Comparison of ENCODE assay signal across 13 cellular contexts in the genomic region with DNA sequence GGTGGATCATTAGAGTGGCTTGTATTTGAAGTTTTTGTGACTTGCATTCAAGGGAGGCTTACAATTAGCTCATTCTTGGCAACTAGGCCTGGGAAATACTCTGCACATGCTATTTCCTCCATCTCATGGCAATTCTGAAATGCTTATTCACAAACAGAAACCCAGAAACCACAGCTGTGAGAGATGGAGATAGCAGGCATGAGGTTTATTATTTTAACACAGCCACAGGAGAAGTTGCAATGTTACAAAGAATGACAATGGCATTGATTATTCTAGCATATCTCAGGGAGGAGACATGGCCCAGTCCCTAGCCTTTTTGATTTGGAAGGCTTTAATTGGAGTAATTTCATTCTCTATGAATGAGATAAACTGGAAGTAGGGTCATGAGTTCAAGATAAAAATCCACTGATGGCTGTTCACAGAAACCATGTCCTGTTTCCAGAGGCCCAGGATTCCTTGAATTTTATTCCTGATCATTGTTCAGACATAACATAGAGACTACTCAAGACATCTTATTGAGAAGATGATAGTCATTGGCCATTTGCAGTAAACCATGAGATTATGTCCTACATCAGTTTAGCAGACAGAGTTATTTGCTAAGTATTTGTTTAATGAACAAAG.
A peak's percentile ranks its signal among the peaks of the same experiment; 100 is the strongest.
DNase-seq lines count a peak whose midpoint lies in the region; FAIRE-seq and TF ChIP-seq lines count a peak whose summit lies in the region.
"Had no signal": no experiment of that assay in that cellular context is flagged by ENCODE, and none has a peak within 500 bp of the region (broad histone marks: within the 10 kb centered on the region; RNA-seq: fewer than 3 reads in every experiment).

No MANE protein-coding gene starts in this region.

- H4K20me1 ChIP-seq in SK-N-SH (ENCODE audit: insufficient read depth), result no peaks in the 10 kb centered on the region

- DNase-seq in EL (peak; percentile 81), SK-N-SH (peak; percentile 46), fibroblast of pulmonary artery (ENCODE audit: low read depth) (peak; percentile 90), osteocyte (ENCODE audit: extremely low spot score, unreplicated experiment) (no peak), NCI-H2196 treated with DMSO at 0.1 percent for 48 hours (lab: John Stamatoyannopoulos, UW; ENCODE audit: unreplicated experiment) (no peak), cerebellum (ENCODE audit: low spot score) (no peak), globus pallidus (ENCODE audit: low spot score) (no peak), D721Med (ENCODE audit: insufficient read length, low spot score) (no peak)
- DNase-seq: activated naive CD8-positive, alpha-beta T cell treated with anti-CD3 and anti-CD28 coated beads, Interleukin-2, amount 50 U/mL, for 24 hours; NCI-H2227 treated with DMSO at 0.1 percent for 48 hours; PC-9; stimulated activated naive B cell treated with anti-CD40 and anti-IgM and Interleukin-4, amounts not matched to agents 10 μg/mL and 1 μg/mL and 100 μg/mL, for 72 hours had no signal

- CTCF ChIA-PET in SK-N-SH (lab: Yijun Ruan, JAX), result interaction anchor here (2.0 kb wide), 1 partner anchor 38 kb away, joined by 7 read pairs; no protein-coding TSS in a partner anchor

- peak; percentile 8; the same call in 1 of the 2 replicates for TF ChIP-seq RAD21 in SK-N-SH (IDR thresholded peaks at IDR 0.05; ENCODE audit: low read length)

- no peak for FAIRE-seq in D721Med (lab: Jason Lieb, UNC)
- FAIRE-seq: keratinocyte had no signal

- H3F3A ChIP-seq in SK-N-SH (replicated peaks; ENCODE audit: insufficient read depth), result peaks cover 13% of the 10 kb centered on the region

- H3K27ac ChIP-seq in SK-N-SH (ENCODE audit: low read depth in 2 of 2, low read length in 1 of 2), result peak overlapping the region; percentile 76
- H3K27ac ChIP-seq: PC-9 had no signal

- no peaks in the 10 kb centered on the region for H3K79me2 ChIP-seq in SK-N-SH (ENCODE audit: insufficient read depth)

- H3K4me3 ChIP-seq in SK-N-SH (ENCODE audit: low read depth in 2 of 2, low read length in 1 of 2), result no peak overlapping the region
- H3K4me3 ChIP-seq in fibroblast of pulmonary artery (replicated peaks; ENCODE audit: low read depth, low read length), result no peak overlapping the region
- H3K4me3 ChIP-seq: PC-9 had no signal

- no peak overlapping the region for H3K4me2 ChIP-seq in SK-N-SH
- H3K4me2 ChIP-seq: PC-9 had no signal

- POLR2A ChIA-PET in SK-N-SH (lab: Yijun Ruan, JAX), result no interaction called here

- no peak overlapping the region for H3K4me3 Mint-ChIP-seq in osteocyte (ENCODE audit: unreplicated experiment)
- H3K4me3 Mint-ChIP-seq: activated naive CD8-positive, alpha-beta T cell treated with anti-CD3 and anti-CD28 coated beads, Interleukin-2, amount 50 U/mL, for 24 hours; stimulated activated naive B cell treated with anti-CD40 and anti-IgM and Interleukin-4, amounts not matched to agents 10 μg/mL and 1 μg/mL and 100 μg/mL, for 72 hours had no signal

- peaks cover 4% of the 10 kb centered on the region for H3K4me1 Mint-ChIP-seq in osteocyte (ENCODE audit: unreplicated experiment)
- H3K4me1 Mint-ChIP-seq: activated naive CD8-positive, alpha-beta T cell treated with anti-CD3 and anti-CD28 coated beads, Interleukin-2, amount 50 U/mL, for 24 hours had no signal

- H3K27ac Mint-ChIP-seq in osteocyte (ENCODE audit: unreplicated experiment), result peak overlapping the region; percentile 16
- H3K27ac Mint-ChIP-seq: activated naive CD8-positive, alpha-beta T cell treated with anti-CD3 and anti-CD28 coated beads, Interleukin-2, amount 50 U/mL, for 24 hours; stimulated activated naive B cell treated with anti-CD40 and anti-IgM and Interleukin-4, amounts not matched to agents 10 μg/mL and 1 μg/mL and 100 μg/mL, for 72 hours had no signal

- no peak for TF ChIP-seq CTCF in SK-N-SH (IDR thresholded peaks at IDR 0.05)
- no peak for TF ChIP-seq CTCF in fibroblast of pulmonary artery (IDR thresholded peaks at IDR 0.05; ENCODE audit: low read length, missing control alignments)
- TF ChIP-seq CTCF in osteocyte (IDR thresholded peaks at IDR 0.05), result no peak
- TF ChIP-seq CTCF in D721Med (IDR thresholded peaks at IDR 0.05; ENCODE audit: insufficient read depth, missing control alignments), result no peak

- no peaks in the 10 kb centered on the region for H3K27me3 Mint-ChIP-seq in osteocyte (ENCODE audit: unreplicated experiment)
- H3K27me3 Mint-ChIP-seq: activated naive CD8-positive, alpha-beta T cell treated with anti-CD3 and anti-CD28 coated beads, Interleukin-2, amount 50 U/mL, for 24 hours had no signal

- no peaks in the 10 kb centered on the region for H3K27me3 ChIP-seq in SK-N-SH (ENCODE audit: insufficient read depth)

- H3K36me3 Mint-ChIP-seq in osteocyte (ENCODE audit: unreplicated experiment), result no peaks in the 10 kb centered on the region
- H3K36me3 Mint-ChIP-seq: stimulated activated naive B cell treated with anti-CD40 and anti-IgM and Interleukin-4, amounts not matched to agents 10 μg/mL and 1 μg/mL and 100 μg/mL, for 72 hours had no signal

- peak overlapping the region; percentile 37; the same call in 1 of the 2 replicates for H3K9ac ChIP-seq in SK-N-SH

- H3K9me3 Mint-ChIP-seq in osteocyte (ENCODE audit: unreplicated experiment), result peaks cover 7% of the 10 kb centered on the region
- H3K9me3 Mint-ChIP-seq: activated naive CD8-positive, alpha-beta T cell treated with anti-CD3 and anti-CD28 coated beads, Interleukin-2, amount 50 U/mL, for 24 hours; stimulated activated naive B cell treated with anti-CD40 and anti-IgM and Interleukin-4, amounts not matched to agents 10 μg/mL and 1 μg/mL and 100 μg/mL, for 72 hours had no signal

- H2AFZ ChIP-seq in SK-N-SH (ENCODE audit: low read depth), result no peak overlapping the region; the same call in 1 of the 2 replicates
- H2AFZ ChIP-seq: PC-9 had no signal

- H3K4me1 ChIP-seq in SK-N-SH (ENCODE audit: control insufficient read depth in 1 of 2, insufficient read depth in 2 of 2, low read depth in 1 of 2, low read length in 1 of 2), result no peaks in the 10 kb centered on the region; a peak in 2 of 4 replicates

- TF ChIP-seq EP300 in SK-N-SH (IDR thresholded peaks at IDR 0.05; ENCODE audit: borderline replicate concordance in 1 of 2, low read depth in 1 of 2, low read length in 1 of 2), result peak; percentile 32 to 81; a peak in 3 of 4 replicates

- no peaks in the 10 kb centered on the region for H3K9me3 ChIP-seq in SK-N-SH

- no peaks in the 10 kb centered on the region for H3K9me2 ChIP-seq in SK-N-SH

- no peaks in the 10 kb centered on the region for H3K36me3 ChIP-seq in SK-N-SH (replicated peaks in 1 of 2; ENCODE audit: control insufficient read depth in 1 of 2, insufficient read depth in 2 of 2, low read length in 1 of 2)

TF ChIP-seq in SK-N-SH, 30 proteins besides CTCF, POLR2A, EP300 and RAD21:
- no peak for TF ChIP-seq POLR2AphosphoS5 (IDR thresholded peaks at IDR 0.05; ENCODE audit: low read depth, low read length)
- TF ChIP-seq TEAD4 (IDR thresholded peaks at IDR 0.05; ENCODE audit: borderline replicate concordance, insufficient read depth), result no peak
- TF ChIP-seq, protein P1, sequence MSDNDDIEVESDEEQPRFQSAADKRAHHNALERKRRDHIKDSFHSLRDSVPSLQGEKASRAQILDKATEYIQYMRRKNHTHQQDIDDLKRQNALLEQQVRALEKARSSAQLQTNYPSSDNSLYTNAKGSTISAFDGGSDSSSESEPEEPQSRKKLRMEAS (IDR thresholded peaks at IDR 0.05; ENCODE audit: low read depth), result 0 out of 2 replicates have a peak, but pooled peaks have one; percentile 17
- no peak for TF ChIP-seq MEF2A (IDR thresholded peaks at IDR 0.05; ENCODE audit: borderline replicate concordance, low read depth)
- peak; percentile 72 for TF ChIP-seq TCF12 (IDR thresholded peaks at IDR 0.05)
- TF ChIP-seq CHD2 (IDR thresholded peaks at IDR 0.05; ENCODE audit: low read length, partially characterized antibody), result no peak
- TF ChIP-seq NFIC (IDR thresholded peaks at IDR 0.05; ENCODE audit: borderline replicate concordance), result peak; percentile 34; the same call in 1 of the 2 replicates
- TF ChIP-seq GATA2 (CRISPR knock-in tag; IDR thresholded peaks at IDR 0.05), result peak; percentile 67
- TF ChIP-seq GABPA (IDR thresholded peaks at IDR 0.05; ENCODE audit: low read depth), result no peak
- 0 out of 2 replicates have a peak, but pooled peaks have one; percentile 38 for TF ChIP-seq MXI1 (IDR thresholded peaks at IDR 0.05; ENCODE audit: low read depth, low read length)

Comparison
In these comparisons a context has a peak if more than half of its experiments do, and no peak if none do; other contexts are left out.
1. DNase-seq: peak in EL (single experiment), SK-N-SH (single experiment) and fibroblast of pulmonary artery (single experiment); none in osteocyte (single experiment), NCI-H2196 treated with DMSO at 0.1 percent for 48 hours (single experiment), cerebellum (single experiment), globus pallidus (single experiment) and D721Med (single experiment).